Comparison of ENCODE assay signal across 2 cellular contexts in the genomic region with DNA sequence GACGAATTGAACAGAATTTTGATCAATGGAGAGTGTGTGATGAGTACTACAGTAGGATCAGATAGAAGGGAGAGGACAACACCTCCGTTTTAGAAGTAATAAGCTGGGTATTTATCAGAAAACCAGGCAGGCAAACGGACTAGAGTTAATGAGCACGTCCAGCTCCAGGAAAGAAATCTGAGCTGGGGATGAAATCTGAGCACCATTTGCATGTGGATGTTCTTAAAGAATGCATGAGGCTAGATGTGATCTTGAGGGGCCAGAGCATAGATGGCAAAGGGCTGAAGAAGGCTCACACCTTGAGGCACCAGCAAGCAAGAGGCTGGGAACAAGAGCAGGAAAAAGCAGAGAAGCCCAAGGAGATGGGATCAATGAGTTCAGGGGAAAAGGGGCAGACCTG.
TF ChIP-seq lines count a peak whose summit lies in the region.

No MANE protein-coding gene starts in this region.

TF ChIP-seq in IMR-90, 13 proteins besides CTCF, POLR2A, EP300 and RAD21:
- TF ChIP-seq RFX5 (IDR thresholded peaks at IDR 0.05; ENCODE audit: low read depth, low read length) = no peak
- TF ChIP-seq, protein P1, sequence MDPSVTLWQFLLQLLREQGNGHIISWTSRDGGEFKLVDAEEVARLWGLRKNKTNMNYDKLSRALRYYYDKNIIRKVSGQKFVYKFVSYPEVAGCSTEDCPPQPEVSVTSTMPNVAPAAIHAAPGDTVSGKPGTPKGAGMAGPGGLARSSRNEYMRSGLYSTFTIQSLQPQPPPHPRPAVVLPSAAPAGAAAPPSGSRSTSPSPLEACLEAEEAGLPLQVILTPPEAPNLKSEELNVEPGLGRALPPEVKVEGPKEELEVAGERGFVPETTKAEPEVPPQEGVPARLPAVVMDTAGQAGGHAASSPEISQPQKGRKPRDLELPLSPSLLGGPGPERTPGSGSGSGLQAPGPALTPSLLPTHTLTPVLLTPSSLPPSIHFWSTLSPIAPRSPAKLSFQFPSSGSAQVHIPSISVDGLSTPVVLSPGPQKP (IDR thresholded peaks at IDR 0.05; ENCODE audit: borderline replicate concordance, low read depth, low read length) = no peak
- no peak for TF ChIP-seq BHLHE40 (IDR thresholded peaks at IDR 0.05; ENCODE audit: low read depth, low read length)
- TF ChIP-seq USF2 (IDR thresholded peaks at IDR 0.05; ENCODE audit: low read depth, low read length) = no peak
- TF ChIP-seq FOS (IDR thresholded peaks at IDR 0.05; ENCODE audit: low read depth, low read length) = no peak
- TF ChIP-seq MXI1 (IDR thresholded peaks at IDR 0.05; ENCODE audit: borderline replicate concordance, low read depth, low read length) = no peak

TF ChIP-seq in K562, 482 proteins besides CTCF, POLR2A, EP300 and RAD21:
- TF ChIP-seq, protein P2, sequence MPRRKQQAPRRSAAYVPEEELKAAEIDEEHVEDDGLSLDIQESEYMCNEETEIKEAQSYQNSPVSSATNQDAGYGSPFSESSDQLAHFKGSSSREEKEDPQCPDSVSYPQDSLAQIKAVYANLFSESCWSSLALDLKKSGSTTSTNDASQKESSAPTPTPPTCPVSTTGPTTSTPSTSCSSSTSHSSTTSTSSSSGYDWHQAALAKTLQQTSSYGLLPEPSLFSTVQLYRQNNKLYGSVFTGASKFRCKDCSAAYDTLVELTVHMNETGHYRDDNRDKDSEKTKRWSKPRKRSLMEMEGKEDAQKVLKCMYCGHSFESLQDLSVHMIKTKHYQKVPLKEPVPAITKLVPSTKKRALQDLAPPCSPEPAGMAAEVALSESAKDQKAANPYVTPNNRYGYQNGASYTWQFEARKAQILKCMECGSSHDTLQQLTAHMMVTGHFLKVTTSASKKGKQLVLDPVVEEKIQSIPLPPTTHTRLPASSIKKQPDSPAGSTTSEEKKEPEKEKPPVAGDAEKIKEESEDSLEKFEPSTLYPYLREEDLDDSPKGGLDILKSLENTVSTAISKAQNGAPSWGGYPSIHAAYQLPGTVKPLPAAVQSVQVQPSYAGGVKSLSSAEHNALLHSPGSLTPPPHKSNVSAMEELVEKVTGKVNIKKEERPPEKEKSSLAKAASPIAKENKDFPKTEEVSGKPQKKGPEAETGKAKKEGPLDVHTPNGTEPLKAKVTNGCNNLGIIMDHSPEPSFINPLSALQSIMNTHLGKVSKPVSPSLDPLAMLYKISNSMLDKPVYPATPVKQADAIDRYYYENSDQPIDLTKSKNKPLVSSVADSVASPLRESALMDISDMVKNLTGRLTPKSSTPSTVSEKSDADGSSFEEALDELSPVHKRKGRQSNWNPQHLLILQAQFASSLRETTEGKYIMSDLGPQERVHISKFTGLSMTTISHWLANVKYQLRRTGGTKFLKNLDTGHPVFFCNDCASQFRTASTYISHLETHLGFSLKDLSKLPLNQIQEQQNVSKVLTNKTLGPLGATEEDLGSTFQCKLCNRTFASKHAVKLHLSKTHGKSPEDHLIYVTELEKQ (CRISPR knock-in tag; IDR thresholded peaks at IDR 0.05) = no peak
TF ChIP-seq in K562: peak in this region for 0.
